17 cellular contexts compared by ENCODE assay signal in genomic region chr3:51712020-51712385, GRCh38. TPM values are rescaled to one million over a fixed set of nuclear protein-coding genes. Genes with fewer than 3 reads are reported as not detected.
DNase-seq lines count a peak whose midpoint lies in the region; FAIRE-seq and TF ChIP-seq lines count a peak whose summit lies in the region.
"Had no signal": no experiment of that assay in that cellular context is flagged by ENCODE, and none has a peak within 500 bp of the region (broad histone marks: within the 10 kb centered on the region; RNA-seq: fewer than 3 reads in every experiment).

No MANE protein-coding gene starts in this region.

- no peaks in the 10 kb centered on the region for H4K20me1 ChIP-seq in PC-9 (ENCODE audit: insufficient read depth)

- H3K27me3 Mint-ChIP-seq in activated naive CD4-positive, alpha-beta T cell treated with anti-CD3 and anti-CD28 coated beads, Interleukin-2, amount 10 ng/mL, durations not matched to agents 7 days and 5 days: peaks cover 12% of the 10 kb centered on the region
- H3K27me3 Mint-ChIP-seq: CD4-positive, alpha-beta memory T cell had no signal

- no peaks in the 10 kb centered on the region for H3K4me1 ChIP-seq in PC-9 (replicated peaks; ENCODE audit: insufficient read depth)
- H3K4me1 ChIP-seq: A549, HAP-1 had no signal

- H3K4me2 ChIP-seq in PC-9: no peak overlapping the region
- H3K4me2 ChIP-seq: A549, KMS-11 had no signal

- no peaks in the 10 kb centered on the region for H3K36me3 ChIP-seq in PC-9 (ENCODE audit: low read depth)
- H3K36me3 ChIP-seq: HAP-1 had no signal

- no peak overlapping the region for H2AFZ ChIP-seq in PC-9

- H3F3A ChIP-seq in PC-9 (ENCODE audit: insufficient read depth, low read depth): no peaks in the 10 kb centered on the region

- H3K9me3 Mint-ChIP-seq in activated naive CD4-positive, alpha-beta T cell treated with anti-CD3 and anti-CD28 coated beads, Interleukin-2, amount 10 ng/mL, durations not matched to agents 7 days and 5 days: no peaks in the 10 kb centered on the region

- no peak for TF ChIP-seq CTCF in PC-9 (conservative IDR thresholded peaks at IDR 0.05)

- no peak overlapping the region for H3K27ac ChIP-seq in PC-9
- H3K27ac ChIP-seq: A549, KMS-11 had no signal

- CTCF ChIA-PET in activated naive CD4-positive, alpha-beta T cell treated with anti-CD3 and anti-CD28 coated beads, Interleukin-2, amount 10 ng/mL, durations not matched to agents 7 days and 5 days (lab: Charles Lee): interaction anchor here (1.6 kb wide), 1 partner anchor 26 kb away, joined by 3 read pairs; no protein-coding TSS in a partner anchor
- CTCF ChIA-PET in PC-9 (lab: Charles Lee): no interaction called here

- no peak for TF ChIP-seq POLR2A in H54 (IDR thresholded peaks at IDR 0.05; ENCODE audit: low read depth, low read length)

- FAIRE-seq in H54 (lab: Jason Lieb, UNC): no peak
- FAIRE-seq: A549 had no signal

- peak; percentile 4 for DNase-seq in activated naive CD4-positive, alpha-beta T cell treated with anti-CD3 and anti-CD28 coated beads, Interleukin-2, amount 50 U/mL, for 16 hours
- DNase-seq in activated naive CD4-positive, alpha-beta T cell treated with anti-CD3 and anti-CD28 coated beads, Interleukin-2, amount 10 ng/mL, durations not matched to agents 7 days and 5 days: no peak
- DNase-seq in H54 (ENCODE audit: insufficient read length, low spot score) (peak; percentile 2), epidermal melanocyte (ENCODE audit: insufficient read length, low spot score) (peak; percentile 7), PC-9 (no peak), occipital lobe (lab: John Stamatoyannopoulos, UW) (no peak), NCI-H1105 (lab: John Stamatoyannopoulos, UW) (no peak)
- DNase-seq: CD4-positive, alpha-beta memory T cell; DMS79; MV-4-11; NCI-H187 treated with DMSO at 0.1 percent for 48 hours; NCI-H226; NCI-H524 treated with DMSO at 0.1 percent for 48 hours had no signal

- no peaks in the 10 kb centered on the region for H3K9me3 ChIP-seq in PC-9 (ENCODE audit: insufficient read depth, low read depth)
- H3K9me3 ChIP-seq: A549, HAP-1 had no signal

- intact Hi-C loops in PC-9 (cut with micrococcal nuclease; ENCODE audit: unreplicated experiment): no loop called here

- no peak overlapping the region for H3K4me3 ChIP-seq in PC-9
- H3K4me3 ChIP-seq: A549, HAP-1 had no signal

- POLR2A ChIA-PET in PC-9 (lab: Charles Lee; ENCODE audit: unreplicated experiment): no interaction called here

- H3K27ac Mint-ChIP-seq in activated naive CD4-positive, alpha-beta T cell treated with anti-CD3 and anti-CD28 coated beads, Interleukin-2, amount 10 ng/mL, durations not matched to agents 7 days and 5 days: no peak overlapping the region

- H3K27me3 ChIP-seq in PC-9 (ENCODE audit: insufficient read depth, low read depth): no peaks in the 10 kb centered on the region

- H3K4me1 Mint-ChIP-seq in activated naive CD4-positive, alpha-beta T cell treated with anti-CD3 and anti-CD28 coated beads, Interleukin-2, amount 10 ng/mL, durations not matched to agents 7 days and 5 days: no peaks in the 10 kb centered on the region

- H3K9me2 ChIP-seq in PC-9 (ENCODE audit: insufficient read depth): no peaks in the 10 kb centered on the region

- no peaks in the 10 kb centered on the region for H3K79me2 ChIP-seq in PC-9 (ENCODE audit: low read depth)

- no TSS peak for BruUV-seq in PC-9 (replicated peaks; lab: Mats Ljungman, UMichigan)

- H3K36me3 Mint-ChIP-seq in activated naive CD4-positive, alpha-beta T cell treated with anti-CD3 and anti-CD28 coated beads, Interleukin-2, amount 10 ng/mL, durations not matched to agents 7 days and 5 days: peaks cover 4% of the 10 kb centered on the region

- no peak overlapping the region for H3K4me3 Mint-ChIP-seq in activated naive CD4-positive, alpha-beta T cell treated with anti-CD3 and anti-CD28 coated beads, Interleukin-2, amount 10 ng/mL, durations not matched to agents 7 days and 5 days
- H3K4me3 Mint-ChIP-seq: CD4-positive, alpha-beta memory T cell had no signal

RNA-seq across cellular contexts. Expression of gene GRM2, which starts 5.1 kb away (rescaled TPM):
- total RNA-seq in PC-9 (2021) (0.13 and 0.25 TPM in 2 replicates), occipital lobe (12.5 TPM)
- total RNA-seq: HT-29 had no signal

RNA-seq across cellular contexts. Expression of gene TEX264, which starts 41.0 kb away (rescaled TPM):
- 44.3 and 53.0 TPM in 2 replicates for total RNA-seq in PC-9 (2021)
- 15.9 TPM for total RNA-seq in occipital lobe

Comparison
In these comparisons a context has a peak if more than half of its experiments do, and no peak if none do; other contexts are left out.
1. DNase-seq: peak in activated naive CD4-positive, alpha-beta T cell treated with anti-CD3 and anti-CD28 coated beads, Interleukin-2, amount 50 U/mL, for 16 hours (single experiment), H54 (single experiment) and epidermal melanocyte (single experiment); none in activated naive CD4-positive, alpha-beta T cell treated with anti-CD3 and anti-CD28 coated beads, Interleukin-2, amount 10 ng/mL, durations not matched to agents 7 days and 5 days (single experiment), PC-9 (0 of 2), occipital lobe (single experiment) and NCI-H1105 (single experiment).
2. RNA of gene GRM2, which starts 5.1 kb away (total RNA-seq): 12.5 TPM in occipital lobe (single experiment); 0.13 to 0.25 TPM in PC-9; every median in the first group is over 10 times any median in the second.